In genomic region chr7:81140206-81140605, GRCh38 we compare ENCODE assay signal across 18 cellular contexts.
A peak's percentile ranks its signal among the peaks of the same experiment; 100 is the strongest.
DNase-seq lines count a peak whose midpoint lies in the region; ATAC-seq, FAIRE-seq and TF ChIP-seq lines count a peak whose summit lies in the region.
"Had no signal": no experiment of that assay in that cellular context is flagged by ENCODE, and none has a peak within 500 bp of the region (broad histone marks: within the 10 kb centered on the region; RNA-seq: fewer than 3 reads in every experiment).

No MANE protein-coding gene starts in this region.

- no peak for TF ChIP-seq RAD21 in HepG2 (CRISPR knock-in tag; IDR thresholded peaks at IDR 0.05)

- no peak for FAIRE-seq in HepG2 (lab: Jason Lieb, UNC)
- FAIRE-seq: GM12892, H1, RCC 7860 had no signal

- WGBS in HepG2 (ENCODE audit: low lambda C conversion rate), result 14% methylated on average over 2 of the region's 2 CpGs

- no peak overlapping the region for H2AFZ ChIP-seq in HepG2 (ENCODE audit: low read length)

- H3K27ac Mint-ChIP-seq in CD4-positive, alpha-beta memory T cell, result no peak overlapping the region

- no peak overlapping the region for H3K9ac ChIP-seq in HepG2 (ENCODE audit: insufficient read depth, low read depth, low read length)
- H3K9ac ChIP-seq: BLaER1, KMS-11 had no signal

- H3K36me3 ChIP-seq in Panc1 (ENCODE audit: control insufficient read depth, insufficient read depth, low read length), result no peaks in the 10 kb centered on the region
- H3K36me3 ChIP-seq in HepG2 (replicated peaks in 1 of 2; ENCODE audit: control insufficient read depth in 1 of 2, insufficient read depth in 2 of 2, low read length in 2 of 2), result no peaks in the 10 kb centered on the region
- no peaks in the 10 kb centered on the region for H3K36me3 ChIP-seq in upper lobe of right lung
- H3K36me3 ChIP-seq in CD4-positive, alpha-beta memory T cell (ENCODE audit: insufficient read depth, low read length), result no peaks in the 10 kb centered on the region
- H3K36me3 ChIP-seq: BLaER1 had no signal

- in situ Hi-C loops in Panc1 (cut with HindIII; ENCODE audit: low pct_unique_long_range_greater_than_20kb, low sequenced_read_pairs) (no loop called here), HepG2 (cut with HindIII; ENCODE audit: extremely low pct_ligation_motif_present, low pct_unique_long_range_greater_than_20kb) (no loop called here)

- TF ChIP-seq CTCF in NB4 (IDR thresholded peaks at IDR 0.05; ENCODE audit: low read depth, low read length) (no peak), Panc1 (IDR thresholded peaks at IDR 0.05) (no peak), HepG2 (CRISPR knock-in tag; IDR thresholded peaks at IDR 0.05) (no peak), upper lobe of right lung (IDR thresholded peaks at IDR 0.05) (no peak)

- no peaks in the 10 kb centered on the region for H3K4me1 Mint-ChIP-seq in CD4-positive, alpha-beta memory T cell

- peak; percentile 37 for DNase-seq in NB4 (ENCODE audit: low read depth)
- no peak for DNase-seq in Panc1 (ENCODE audit: low read depth, low spot score)
- DNase-seq in HepG2 (ENCODE audit: low spot score), result peak; percentile 21
- DNase-seq in upper lobe of right lung, result no peak
- DNase-seq in CD4-positive, alpha-beta memory T cell, result no peak
- DNase-seq in MV-4-11 (lab: John Stamatoyannopoulos, UW), result no peak
- no peak for DNase-seq in NCI-H1105 treated with DMSO at 0.1 percent for 48 hours (lab: John Stamatoyannopoulos, UW)
- DNase-seq: DMS79, NCI-H1092, NCI-H1694, NCI-H2081 treated with DMSO at 0.1 percent for 48 hours, NCI-H510A had no signal

- H3K9me3 Mint-ChIP-seq in CD4-positive, alpha-beta memory T cell, result peaks cover 4 to 20% (median 9%) of the 10 kb centered on the region in 8 donors

- H3K27ac ChIP-seq in Panc1 (ENCODE audit: low read length) (peak overlapping the region; percentile 34; the same call in 1 of the 2 replicates), HepG2 (ENCODE audit: extremely low read length, insufficient read depth, low read length) (no peak overlapping the region), upper lobe of right lung (peak overlapping the region; percentile 31)
- H3K27ac ChIP-seq in CD4-positive, alpha-beta memory T cell (ENCODE audit: low read depth, low read length), result no peak overlapping the region
- H3K27ac ChIP-seq: KMS-11, SK-N-MC had no signal

- H3K9me3 ChIP-seq in Panc1 (ENCODE audit: control insufficient read depth, insufficient read depth, low read depth, low read length) (peaks cover 4% of the 10 kb centered on the region; the same call in 1 of the 2 replicates), HepG2 (ENCODE audit: low read length) (no peaks in the 10 kb centered on the region), upper lobe of right lung (no peaks in the 10 kb centered on the region)
- H3K9me3 ChIP-seq in CD4-positive, alpha-beta memory T cell (ENCODE audit: control insufficient read depth in 1 of 2, low read length in 2 of 2), result no peaks in the 10 kb centered on the region

- H3K4me2 ChIP-seq in HepG2 (ENCODE audit: low read depth, low read length), result peak overlapping the region; percentile 21; the same call in 1 of the 2 replicates
- H3K4me2 ChIP-seq: KMS-11 had no signal

- BruUV-seq in Panc1 (replicated peaks; lab: Mats Ljungman, UMichigan), result no TSS peak
- BruUV-seq in HepG2 (replicated peaks; lab: Mats Ljungman, UMichigan), result no TSS peak

- no peak for TF ChIP-seq POLR2A in NB4 (IDR thresholded peaks at IDR 0.05; ENCODE audit: extremely low read depth, insufficient read length)
- no peak for TF ChIP-seq POLR2A in HepG2 (IDR thresholded peaks at IDR 0.05; ENCODE audit: insufficient read depth in 1 of 2, low read depth in 2 of 2, low read length in 2 of 2)

- no peaks in the 10 kb centered on the region for H3K27me3 Mint-ChIP-seq in CD4-positive, alpha-beta memory T cell

- ATAC-seq in Panc1 (no peak), HepG2 (no peak), upper lobe of right lung (peak; percentile 58)

- H3K4me3 ChIP-seq in NB4 (ENCODE audit: low read depth, low read length) (no peak overlapping the region), Panc1 (ENCODE audit: low read depth in 2 of 2, low read length in 2 of 2) (no peak overlapping the region), HepG2 (replicated peaks in 1 of 3; ENCODE audit: insufficient read depth in 1 of 3, low read depth in 2 of 3, low read length in 3 of 3) (no peak overlapping the region), upper lobe of right lung (no peak overlapping the region)
- H3K4me3 ChIP-seq in CD4-positive, alpha-beta memory T cell (ENCODE audit: low read length in 2 of 2), result no peak overlapping the region
- H3K4me3 ChIP-seq: BLaER1, SK-N-MC had no signal

- H3K27me3 ChIP-seq in Panc1 (ENCODE audit: control insufficient read depth, insufficient read depth, low read length) (no peaks in the 10 kb centered on the region), HepG2 (ENCODE audit: control insufficient read depth in 1 of 2, insufficient read depth in 2 of 2, low read length in 2 of 2) (no peaks in the 10 kb centered on the region), upper lobe of right lung (no peaks in the 10 kb centered on the region)
- H3K27me3 ChIP-seq in CD4-positive, alpha-beta memory T cell (ENCODE audit: insufficient read depth, low read length), result no peaks in the 10 kb centered on the region
- H3K27me3 ChIP-seq: BLaER1 had no signal

- H3K4me1 ChIP-seq in Panc1 (ENCODE audit: control insufficient read depth, insufficient read depth, low read length) (no peaks in the 10 kb centered on the region), HepG2 (ENCODE audit: insufficient read depth, low read length) (peaks cover 18% of the 10 kb centered on the region), upper lobe of right lung (no peaks in the 10 kb centered on the region)
- no peaks in the 10 kb centered on the region for H3K4me1 ChIP-seq in CD4-positive, alpha-beta memory T cell (ENCODE audit: insufficient read depth, low read length)

- CTCF ChIA-PET in Panc1 (lab: Charles Lee), result no interaction called here
- CTCF ChIA-PET in HepG2 (lab: Yijun Ruan, JAX; ENCODE audit: low intra/inter-chr PET ratio, low total read pairs), result no interaction called here
- CTCF ChIA-PET in CD4-positive, alpha-beta memory T cell (lab: Charles Lee; ENCODE audit: partially characterized antibody), result interaction anchor here (0.7 kb wide), 1 partner anchor 13 kb away, joined by 3 read pairs; no protein-coding TSS in a partner anchor

- intact Hi-C loops in Panc1 (cut with micrococcal nuclease; ENCODE audit: unreplicated experiment) (no loop called here), HepG2 (cut with micrococcal nuclease; ENCODE audit: unreplicated experiment) (no loop called here), upper lobe of right lung (cut with DNase I) (no loop called here)
- intact Hi-C loops in CD4-positive, alpha-beta memory T cell (cut with micrococcal nuclease), result no loop called here

- TF ChIP-seq EP300 in HepG2 (IDR thresholded peaks at IDR 0.05; ENCODE audit: low read depth in 2 of 2, low read length in 2 of 2) (no peak), HepG2 (CRISPR knock-in tag; IDR thresholded peaks at IDR 0.05; ENCODE audit: borderline replicate concordance) (no peak)

- H3K36me3 Mint-ChIP-seq in CD4-positive, alpha-beta memory T cell, result no peaks in the 10 kb centered on the region

- H3K4me3 Mint-ChIP-seq in CD4-positive, alpha-beta memory T cell, result no peak overlapping the region

- POLR2A ChIA-PET in Panc1 (lab: Charles Lee), result no interaction called here
- POLR2A ChIA-PET in HepG2 (lab: Yijun Ruan, JAX), result no interaction called here
- POLR2A ChIA-PET in CD4-positive, alpha-beta memory T cell (lab: Charles Lee; ENCODE audit: partially characterized antibody), result no interaction called here

- H4K20me1 ChIP-seq in HepG2 (ENCODE audit: insufficient read depth, low read length), result no peaks in the 10 kb centered on the region
- H4K20me1 ChIP-seq: BLaER1 had no signal

- H3K79me2 ChIP-seq in HepG2 (ENCODE audit: insufficient read depth, low read length), result no peaks in the 10 kb centered on the region

TF ChIP-seq in HepG2, 621 proteins besides CTCF, POLR2A, EP300 and RAD21 (continues in another document):
- TF ChIP-seq FOXJ3 (CRISPR knock-in tag; IDR thresholded peaks at IDR 0.05; ENCODE audit: borderline replicate concordance) (no peak), ZNF3 (CRISPR knock-in tag; IDR thresholded peaks at IDR 0.05) (no peak), FOSL1 (CRISPR knock-in tag; IDR thresholded peaks at IDR 0.05; ENCODE audit: borderline replicate concordance) (no peak), TOE1 (CRISPR knock-in tag; IDR thresholded peaks at IDR 0.05) (no peak), BCLAF1 (IDR thresholded peaks at IDR 0.05) (no peak), ZNF510 (CRISPR knock-in tag; IDR thresholded peaks at IDR 0.05; ENCODE audit: low read depth) (no peak), SOX13 (IDR thresholded peaks at IDR 0.05) (no peak), SOX13 (CRISPR knock-in tag; conservative IDR thresholded peaks at IDR 0.05 in 1 of 2, IDR thresholded peaks at IDR 0.05 in 1 of 2) (no peak), ATF4 (CRISPR knock-in tag; IDR thresholded peaks at IDR 0.05) (0 out of 4 replicates have a peak, but pooled peaks of 1 of the 2 experiments have one; percentile 25), ZNF552 (CRISPR knock-in tag; IDR thresholded peaks at IDR 0.05; ENCODE audit: borderline replicate concordance) (no peak)

Comparison
In these comparisons a context has a peak if more than half of its experiments do, and no peak if none do; other contexts are left out.
1. DNase-seq: peak in NB4 (single experiment) and HepG2 (single experiment); none in Panc1 (single experiment), upper lobe of right lung (single experiment), CD4-positive, alpha-beta memory T cell (0 of 5), MV-4-11 (single experiment) and NCI-H1105 treated with DMSO at 0.1 percent for 48 hours (single experiment).
2. H3K27ac ChIP-seq: peak in Panc1 (single experiment) and upper lobe of right lung (single experiment); none in HepG2 (single experiment) and CD4-positive, alpha-beta memory T cell (single experiment).